ENCODE assay signal across 8 cellular contexts in the genomic region with DNA sequence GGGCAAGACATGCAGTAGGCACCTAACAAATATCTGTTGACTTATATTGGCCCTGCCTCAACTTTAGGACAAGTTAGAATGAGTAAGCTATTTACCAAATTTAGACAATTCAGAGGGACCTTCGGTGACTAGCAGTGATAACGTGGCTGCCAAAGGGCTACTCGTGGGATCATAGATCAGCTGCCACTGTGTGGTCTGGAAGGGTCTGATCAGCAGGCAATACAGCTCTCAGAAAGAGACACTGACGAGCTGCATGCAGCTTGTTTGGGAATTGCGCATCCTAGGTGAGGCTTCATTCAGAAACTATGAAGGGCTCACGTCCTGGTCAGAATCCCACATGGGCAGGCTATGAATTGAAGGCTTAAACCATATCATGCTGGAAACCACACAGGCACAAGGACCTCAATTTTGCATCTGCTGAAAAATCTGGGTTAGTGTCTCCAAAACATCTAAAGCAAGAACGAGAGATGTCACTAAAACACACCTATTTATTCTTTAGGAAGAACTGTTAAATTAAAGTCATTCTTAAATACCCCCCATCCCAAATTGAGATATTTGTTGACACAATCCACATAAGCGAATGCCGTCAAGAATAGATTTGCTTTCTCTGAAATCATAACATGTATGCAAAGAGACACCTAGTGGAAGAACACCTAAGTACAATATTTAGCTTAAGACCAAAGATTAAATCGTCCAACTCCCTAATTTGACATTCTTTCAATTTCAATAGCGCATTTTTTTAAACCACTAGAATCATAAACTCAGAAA.
A peak's percentile ranks its signal among the peaks of the same experiment; 100 is the strongest.
DNase-seq lines count a peak whose midpoint lies in the region; ATAC-seq, FAIRE-seq and TF ChIP-seq lines count a peak whose summit lies in the region.

No MANE protein-coding gene starts in this region.

- H3K4me1 ChIP-seq in gastroesophageal sphincter (peaks cover 0 to 6% (median 0%) of the 10 kb centered on the region in 3 donors), small intestine (ENCODE audit: control insufficient read depth in 2 of 2, insufficient read depth in 1 of 2, low read depth in 1 of 2, low read length in 1 of 2) (no peaks in the 10 kb centered on the region)

- TF ChIP-seq POLR2A in gastroesophageal sphincter (IDR thresholded peaks at IDR 0.05), result no peak

- 20 to 47% methylated on average over 5 to 11 of the region's 11 CpGs for WGBS in gastroesophageal sphincter (ENCODE audit: low coverage in 1 of 2), 2 donors
- WGBS in small intestine, 3 donors, result 33 to 38% (median 37%) methylated on average over 11 of the region's 11 CpGs

- peak in 4 of 6 experiments; percentile 6 to 67 (median 48) for DNase-seq in stimulated activated naive CD4-positive, alpha-beta T cell (lab: John Stamatoyannopoulos, UW)
- DNase-seq in stimulated activated naive CD4-positive, alpha-beta T cell treated with Interleukin-2 at 50 U/mL for 16 hours (lab: John Stamatoyannopoulos, UW), result no peak
- DNase-seq in NCI-H146 (lab: John Stamatoyannopoulos, UW) (peak; percentile 65), WERI-Rb-1 (no peak), small intestine (peak; percentile 39)

- ATAC-seq in HG02571 (IDR thresholded peaks at IDR 0.05; ENCODE audit: unreplicated experiment) (peak; percentile 55), gastroesophageal sphincter (peak; percentile 53), HG03457 (IDR thresholded peaks at IDR 0.05; ENCODE audit: unreplicated experiment) (no peak)

- H3K4me3 ChIP-seq in WERI-Rb-1 (ENCODE audit: low read depth, low read length) (no peak overlapping the region), gastroesophageal sphincter (no peak overlapping the region), small intestine (ENCODE audit: low read depth in 1 of 2, low read length in 2 of 2) (no peak overlapping the region)

- no peak for TF ChIP-seq EP300 in gastroesophageal sphincter (IDR thresholded peaks at IDR 0.05)

- TF ChIP-seq CTCF in WERI-Rb-1 (IDR thresholded peaks at IDR 0.05; ENCODE audit: low read depth, low read length) (0 out of 2 replicates have a peak, but pooled peaks have one; percentile 30), gastroesophageal sphincter (IDR thresholded peaks at IDR 0.05) (peak; percentile 59 to 65 (median 60))

- H3K9me3 ChIP-seq in WERI-Rb-1 (ENCODE audit: severe bottlenecking) (peaks cover 4% of the 10 kb centered on the region), gastroesophageal sphincter (no peaks in the 10 kb centered on the region), small intestine (ENCODE audit: control insufficient read depth, low read depth) (no peaks in the 10 kb centered on the region)

- FAIRE-seq in small intestine (lab: Jason Lieb, UNC), result no peak

- H3K27me3 ChIP-seq in WERI-Rb-1 (ENCODE audit: insufficient read depth, low read depth, severe bottlenecking) (no peaks in the 10 kb centered on the region), gastroesophageal sphincter (no peaks in the 10 kb centered on the region), small intestine (ENCODE audit: control insufficient read depth in 2 of 2, insufficient read depth in 2 of 2, low read length in 2 of 2) (no peaks in the 10 kb centered on the region)

- no peak overlapping the region for H3K27ac ChIP-seq in WERI-Rb-1
- no peak overlapping the region for H3K27ac ChIP-seq in gastroesophageal sphincter
- no peak overlapping the region for H3K27ac ChIP-seq in small intestine (ENCODE audit: low read depth in 1 of 2, low read length in 1 of 2)

- no peaks in the 10 kb centered on the region for H3K36me3 ChIP-seq in WERI-Rb-1
- H3K36me3 ChIP-seq in gastroesophageal sphincter, result no peaks in the 10 kb centered on the region
- H3K36me3 ChIP-seq in small intestine (ENCODE audit: control insufficient read depth in 2 of 2, insufficient read depth in 2 of 2, low read length in 2 of 2), result no peaks in the 10 kb centered on the region

Comparison
In these comparisons a context has a peak if more than half of its experiments do, and no peak if none do; other contexts are left out.
1. DNase-seq: peak in stimulated activated naive CD4-positive, alpha-beta T cell (4 of 6), NCI-H146 (single experiment) and small intestine (single experiment); none in stimulated activated naive CD4-positive, alpha-beta T cell treated with Interleukin-2 at 50 U/mL for 16 hours (single experiment) and WERI-Rb-1 (single experiment).